ENCODE assay signal across 30 cellular contexts in the genomic region with DNA sequence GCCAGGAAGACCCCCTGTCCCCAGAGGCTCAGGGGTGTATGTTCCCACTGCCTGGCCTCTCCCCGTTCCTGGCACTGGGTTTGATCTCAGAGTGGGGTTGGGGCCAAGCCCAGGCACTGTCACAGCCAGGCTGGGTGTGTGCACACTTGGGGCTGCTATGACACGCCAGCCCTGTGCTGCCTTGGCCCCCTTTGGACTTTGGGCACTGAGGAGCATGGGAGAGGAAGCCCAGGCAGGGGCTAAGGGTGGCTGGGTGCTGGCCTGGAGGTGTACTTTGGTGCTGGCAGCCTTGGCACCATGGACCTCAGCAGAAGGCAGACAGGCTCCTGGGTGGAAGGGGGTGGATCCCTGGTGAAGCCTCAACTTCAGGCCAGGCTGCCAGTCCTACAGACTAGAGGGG.
"Had no signal": no experiment of that assay in that cellular context is flagged by ENCODE, and none has a peak within 500 bp of the region (broad histone marks: within the 10 kb centered on the region; RNA-seq: fewer than 3 reads in every experiment).

No MANE protein-coding gene starts in this region.

- H3K36me3 ChIP-seq: Peyer's patch, SJCRH30, WERI-Rb-1 had no signal

- H3K27ac ChIP-seq: Peyer's patch, SJCRH30, SK-N-MC, WERI-Rb-1 had no signal

- ATAC-seq: activated CD8-positive, alpha-beta T cell treated with anti-CD3 and anti-CD28 coated beads for 36 hours; activated T-cell treated with anti-CD3 and anti-CD28 coated beads, Interleukin-2, amount 50 U/mL, for 72 hours; activated T-helper 17 cell treated with anti-CD3 and anti-CD28 coated beads, Interleukin-2, amount 50 U/mL, for 72 hours; K562; PC-3 had no signal

- H3K4me1 ChIP-seq: Peyer's patch, SJCRH30 had no signal

- H3K4me3 ChIP-seq: K562, Peyer's patch, SJCRH30, SK-N-MC had no signal

- H3K27ac Mint-ChIP-seq: activated CD4-positive, alpha-beta T cell treated with anti-CD3 and anti-CD28 coated beads, Interleukin-2, amount 10 ng/mL, durations not matched to agents 24 days and 14 days; activated CD8-positive, alpha-beta T cell treated with anti-CD3 and anti-CD28 coated beads for 36 hours; activated naive CD4-positive, alpha-beta T cell treated with anti-CD3 and anti-CD28 coated beads, Interleukin-2, amount 50 U/mL, for 24 hours; activated naive CD8-positive, alpha-beta T cell treated with anti-CD3 and anti-CD28 coated beads, Interleukin-2, amount 10 ng/mL, durations not matched to agents 7 days and 5 days; activated T-cell treated with anti-CD3 and anti-CD28 coated beads, Interleukin-2, amount 50 U/mL, for 72 hours; activated T-helper 17 cell treated with anti-CD3 and anti-CD28 coated beads, Interleukin-2, amount 50 U/mL, for 72 hours; brain had no signal

- H3K36me3 Mint-ChIP-seq: activated naive CD4-positive, alpha-beta T cell treated with anti-CD3 and anti-CD28 coated beads, Interleukin-2, amount 50 U/mL, for 24 hours; activated naive CD8-positive, alpha-beta T cell treated with anti-CD3 and anti-CD28 coated beads, Interleukin-2, amount 10 ng/mL, durations not matched to agents 7 days and 5 days had no signal

- H3K27me3 Mint-ChIP-seq: activated CD4-positive, alpha-beta T cell treated with anti-CD3 and anti-CD28 coated beads, Interleukin-2, amount 10 ng/mL, durations not matched to agents 24 days and 14 days; activated CD8-positive, alpha-beta T cell treated with anti-CD3 and anti-CD28 coated beads for 36 hours; activated naive CD4-positive, alpha-beta T cell treated with anti-CD3 and anti-CD28 coated beads, Interleukin-2, amount 50 U/mL, for 24 hours; activated naive CD8-positive, alpha-beta T cell treated with anti-CD3 and anti-CD28 coated beads, Interleukin-2, amount 10 ng/mL, durations not matched to agents 7 days and 5 days; activated T-helper 17 cell treated with anti-CD3 and anti-CD28 coated beads, Interleukin-2, amount 50 U/mL, for 72 hours had no signal

- H3K27me3 ChIP-seq: Peyer's patch, SJCRH30 had no signal

- DNase-seq: activated CD4-positive, alpha-beta T cell treated with anti-CD3 and anti-CD28 coated beads for 1 hour; activated CD4-positive, alpha-beta T cell treated with anti-CD3 and anti-CD28 coated beads, Interleukin-2, amount 10 ng/mL, durations not matched to agents 24 days and 14 days; activated CD4-positive, alpha-beta T cell treated with anti-CD3 and anti-CD28 coated beads, Interleukin-2, amount 50 U/mL, for 4 hours; activated CD4-positive, CD25-positive, alpha-beta regulatory T cell; activated CD8-positive, alpha-beta T cell treated with anti-CD3 and anti-CD28 coated beads for 36 hours; activated effector memory CD4-positive, alpha-beta T cell treated with anti-CD3 and anti-CD28 coated beads, Interleukin-2, amount 50 U/mL, for 16 hours; activated naive CD4-positive, alpha-beta T cell treated with Interleukin-2 at 50 U/mL for 16 hours; activated naive CD8-positive, alpha-beta T cell treated with anti-CD3 and anti-CD28 coated beads, Interleukin-2, amount 10 ng/mL, durations not matched to agents 7 days and 5 days; activated T-cell treated with anti-CD3 and anti-CD28 coated beads, Interleukin-2, amount 50 U/mL, for 1 hour; activated T-cell treated with anti-CD3 and anti-CD28 coated beads, Interleukin-2, amount 50 U/mL, for 72 hours; NCI-H1092 treated with DMSO at 0.1 percent for 48 hours; NCI-H1417; NCI-H1694; NCI-H2029; NCI-H345; NCI-H510A; NCI-H748 treated with DMSO at 0.1 percent for 48 hours; NK-92 treated with Interleukin-12 subunit alpha and Interleukin-12 subunit beta, amount 100 ng/mL, for 24 hours; PC-3; Peyer's patch; Right ventricle myocardium superior; RPMI8226; SJCRH30; T1000; WERI-Rb-1 had no signal

- H3K4me1 Mint-ChIP-seq: activated CD4-positive, alpha-beta T cell treated with anti-CD3 and anti-CD28 coated beads, Interleukin-2, amount 10 ng/mL, durations not matched to agents 24 days and 14 days; activated naive CD4-positive, alpha-beta T cell treated with anti-CD3 and anti-CD28 coated beads, Interleukin-2, amount 50 U/mL, for 24 hours; activated naive CD8-positive, alpha-beta T cell treated with anti-CD3 and anti-CD28 coated beads, Interleukin-2, amount 10 ng/mL, durations not matched to agents 7 days and 5 days; activated T-helper 17 cell treated with anti-CD3 and anti-CD28 coated beads, Interleukin-2, amount 50 U/mL, for 72 hours; brain had no signal

- H3K4me3 Mint-ChIP-seq: activated CD4-positive, alpha-beta T cell treated with anti-CD3 and anti-CD28 coated beads, Interleukin-2, amount 10 ng/mL, durations not matched to agents 24 days and 14 days; activated CD8-positive, alpha-beta T cell treated with anti-CD3 and anti-CD28 coated beads for 36 hours; activated naive CD4-positive, alpha-beta T cell treated with anti-CD3 and anti-CD28 coated beads, Interleukin-2, amount 50 U/mL, for 24 hours; activated naive CD8-positive, alpha-beta T cell treated with anti-CD3 and anti-CD28 coated beads, Interleukin-2, amount 10 ng/mL, durations not matched to agents 7 days and 5 days; activated T-cell treated with anti-CD3 and anti-CD28 coated beads, Interleukin-2, amount 50 U/mL, for 72 hours; activated T-helper 17 cell treated with anti-CD3 and anti-CD28 coated beads, Interleukin-2, amount 50 U/mL, for 72 hours; brain had no signal
